Comparison of ENCODE assay signal across 1 cellular context in the genomic region with DNA sequence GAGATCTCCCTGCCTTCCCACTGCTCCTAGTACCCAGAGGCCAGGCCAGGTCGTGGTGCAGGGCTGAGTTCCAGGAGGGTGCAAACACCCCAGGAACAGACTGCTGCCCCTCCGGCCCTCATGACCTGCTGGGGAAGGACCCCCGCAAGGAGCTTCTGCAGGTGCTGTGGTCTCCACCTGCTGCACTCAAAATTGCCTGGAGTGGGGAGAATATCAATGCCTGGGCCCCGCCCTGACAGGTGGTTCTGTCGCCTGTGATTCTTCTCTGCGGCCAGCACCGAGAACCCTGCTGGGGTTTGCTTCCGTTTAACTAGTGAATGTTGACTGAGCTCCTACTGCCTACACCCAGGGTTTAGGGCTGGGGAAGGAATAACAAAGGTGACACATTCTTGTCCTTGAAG.
TF ChIP-seq lines count a peak whose summit lies in the region.

No MANE protein-coding gene starts in this region.

TF ChIP-seq in WTC11, 78 proteins besides CTCF, POLR2A, EP300 and RAD21 (continued from another document):
- TF ChIP-seq, protein P1, sequence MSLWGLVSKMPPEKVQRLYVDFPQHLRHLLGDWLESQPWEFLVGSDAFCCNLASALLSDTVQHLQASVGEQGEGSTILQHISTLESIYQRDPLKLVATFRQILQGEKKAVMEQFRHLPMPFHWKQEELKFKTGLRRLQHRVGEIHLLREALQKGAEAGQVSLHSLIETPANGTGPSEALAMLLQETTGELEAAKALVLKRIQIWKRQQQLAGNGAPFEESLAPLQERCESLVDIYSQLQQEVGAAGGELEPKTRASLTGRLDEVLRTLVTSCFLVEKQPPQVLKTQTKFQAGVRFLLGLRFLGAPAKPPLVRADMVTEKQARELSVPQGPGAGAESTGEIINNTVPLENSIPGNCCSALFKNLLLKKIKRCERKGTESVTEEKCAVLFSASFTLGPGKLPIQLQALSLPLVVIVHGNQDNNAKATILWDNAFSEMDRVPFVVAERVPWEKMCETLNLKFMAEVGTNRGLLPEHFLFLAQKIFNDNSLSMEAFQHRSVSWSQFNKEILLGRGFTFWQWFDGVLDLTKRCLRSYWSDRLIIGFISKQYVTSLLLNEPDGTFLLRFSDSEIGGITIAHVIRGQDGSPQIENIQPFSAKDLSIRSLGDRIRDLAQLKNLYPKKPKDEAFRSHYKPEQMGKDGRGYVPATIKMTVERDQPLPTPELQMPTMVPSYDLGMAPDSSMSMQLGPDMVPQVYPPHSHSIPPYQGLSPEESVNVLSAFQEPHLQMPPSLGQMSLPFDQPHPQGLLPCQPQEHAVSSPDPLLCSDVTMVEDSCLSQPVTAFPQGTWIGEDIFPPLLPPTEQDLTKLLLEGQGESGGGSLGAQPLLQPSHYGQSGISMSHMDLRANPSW (CRISPR knock-in tag; conservative IDR thresholded peaks at IDR 0.05; ENCODE audit: low read depth) = no peak
- TF ChIP-seq ZNF671 (CRISPR knock-in tag; IDR thresholded peaks at IDR 0.05) (no peak), GABPB1 (CRISPR knock-in tag; IDR thresholded peaks at IDR 0.05) (no peak), ZNF219 (CRISPR knock-in tag; IDR thresholded peaks at IDR 0.05; ENCODE audit: borderline replicate concordance) (no peak), ZBTB21 (CRISPR knock-in tag; IDR thresholded peaks at IDR 0.05; ENCODE audit: borderline replicate concordance) (no peak), MXD4 (CRISPR knock-in tag; IDR thresholded peaks at IDR 0.05; ENCODE audit: borderline replicate concordance) (no peak), ATF2 (CRISPR knock-in tag; IDR thresholded peaks at IDR 0.05; ENCODE audit: borderline replicate concordance, low read depth) (no peak)
- TF ChIP-seq, protein P2, sequence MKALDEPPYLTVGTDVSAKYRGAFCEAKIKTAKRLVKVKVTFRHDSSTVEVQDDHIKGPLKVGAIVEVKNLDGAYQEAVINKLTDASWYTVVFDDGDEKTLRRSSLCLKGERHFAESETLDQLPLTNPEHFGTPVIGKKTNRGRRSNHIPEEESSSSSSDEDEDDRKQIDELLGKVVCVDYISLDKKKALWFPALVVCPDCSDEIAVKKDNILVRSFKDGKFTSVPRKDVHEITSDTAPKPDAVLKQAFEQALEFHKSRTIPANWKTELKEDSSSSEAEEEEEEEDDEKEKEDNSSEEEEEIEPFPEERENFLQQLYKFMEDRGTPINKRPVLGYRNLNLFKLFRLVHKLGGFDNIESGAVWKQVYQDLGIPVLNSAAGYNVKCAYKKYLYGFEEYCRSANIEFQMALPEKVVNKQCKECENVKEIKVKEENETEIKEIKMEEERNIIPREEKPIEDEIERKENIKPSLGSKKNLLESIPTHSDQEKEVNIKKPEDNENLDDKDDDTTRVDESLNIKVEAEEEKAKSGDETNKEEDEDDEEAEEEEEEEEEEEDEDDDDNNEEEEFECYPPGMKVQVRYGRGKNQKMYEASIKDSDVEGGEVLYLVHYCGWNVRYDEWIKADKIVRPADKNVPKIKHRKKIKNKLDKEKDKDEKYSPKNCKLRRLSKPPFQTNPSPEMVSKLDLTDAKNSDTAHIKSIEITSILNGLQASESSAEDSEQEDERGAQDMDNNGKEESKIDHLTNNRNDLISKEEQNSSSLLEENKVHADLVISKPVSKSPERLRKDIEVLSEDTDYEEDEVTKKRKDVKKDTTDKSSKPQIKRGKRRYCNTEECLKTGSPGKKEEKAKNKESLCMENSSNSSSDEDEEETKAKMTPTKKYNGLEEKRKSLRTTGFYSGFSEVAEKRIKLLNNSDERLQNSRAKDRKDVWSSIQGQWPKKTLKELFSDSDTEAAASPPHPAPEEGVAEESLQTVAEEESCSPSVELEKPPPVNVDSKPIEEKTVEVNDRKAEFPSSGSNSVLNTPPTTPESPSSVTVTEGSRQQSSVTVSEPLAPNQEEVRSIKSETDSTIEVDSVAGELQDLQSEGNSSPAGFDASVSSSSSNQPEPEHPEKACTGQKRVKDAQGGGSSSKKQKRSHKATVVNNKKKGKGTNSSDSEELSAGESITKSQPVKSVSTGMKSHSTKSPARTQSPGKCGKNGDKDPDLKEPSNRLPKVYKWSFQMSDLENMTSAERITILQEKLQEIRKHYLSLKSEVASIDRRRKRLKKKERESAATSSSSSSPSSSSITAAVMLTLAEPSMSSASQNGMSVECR (CRISPR knock-in tag; IDR thresholded peaks at IDR 0.05; ENCODE audit: borderline replicate concordance) = no peak
